ENCODE assay signal across 15 cellular contexts in the genomic region with DNA sequence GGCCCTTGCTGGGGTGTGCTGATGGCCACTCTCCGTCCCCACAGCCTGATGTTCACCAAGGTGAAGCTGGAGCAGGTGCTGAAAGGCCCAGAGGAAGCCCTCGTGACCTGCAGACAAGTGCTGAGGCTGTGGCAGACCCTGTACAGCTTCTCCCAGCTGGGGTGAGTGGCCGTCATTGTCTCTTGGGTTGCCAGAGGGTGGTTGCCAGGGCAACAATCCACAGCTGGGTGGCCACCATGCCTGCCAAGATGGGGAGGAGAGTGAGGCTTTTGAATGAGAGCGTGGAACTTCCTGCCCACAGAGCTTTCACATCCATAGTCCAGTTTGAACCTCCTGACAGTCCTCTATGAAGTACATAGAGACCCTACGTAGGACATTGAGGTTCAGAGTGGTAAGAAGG.
A peak's percentile ranks its signal among the peaks of the same experiment; 100 is the strongest.
DNase-seq lines count a peak whose midpoint lies in the region; ATAC-seq and TF ChIP-seq lines count a peak whose summit lies in the region.
"Had no signal": no experiment of that assay in that cellular context is flagged by ENCODE, and none has a peak within 500 bp of the region (broad histone marks: within the 10 kb centered on the region; RNA-seq: fewer than 3 reads in every experiment).

No MANE protein-coding gene starts in this region.

- H3K4me3 ChIP-seq in fibroblast of lung (replicated peaks in 1 of 4; ENCODE audit: control extremely low read depth in 1 of 4, insufficient read depth in 1 of 4, low read depth in 3 of 4, low read length in 4 of 4): no peak overlapping the region
- H3K4me3 ChIP-seq: cardiac muscle cell had no signal

- no peak for ATAC-seq in left lobe of liver

- H3K36me3 ChIP-seq in fibroblast of lung (ENCODE audit: control insufficient read depth, insufficient read depth, low read length): peaks cover 27% of the 10 kb centered on the region
- H3K36me3 ChIP-seq: cardiac muscle cell had no signal

- peak overlapping the region; percentile 2 for H3K27ac ChIP-seq in fibroblast of lung (ENCODE audit: insufficient read depth, low read length)
- H3K27ac ChIP-seq: 22Rv1, cardiac muscle cell had no signal

- H2AFZ ChIP-seq in fibroblast of lung (ENCODE audit: low read length): no peak overlapping the region

- TF ChIP-seq CTCF in fibroblast of lung (conservative IDR thresholded peaks at IDR 0.05 in 1 of 2, IDR thresholded peaks at IDR 0.05 in 1 of 2; ENCODE audit: low read depth in 1 of 2, low read length in 2 of 2): no peak

- no peak overlapping the region for H3K9ac ChIP-seq in fibroblast of lung (ENCODE audit: insufficient read depth, low read length)

- intact Hi-C loops in posterior cingulate gyrus (cut with DNase I): no loop called here

- no peak overlapping the region for H3K4me2 ChIP-seq in fibroblast of lung (ENCODE audit: extremely low read depth, insufficient read depth, low read length)

- H3K27me3 ChIP-seq in fibroblast of lung (ENCODE audit: control insufficient read depth, insufficient read depth, low read length): no peaks in the 10 kb centered on the region
- H3K27me3 ChIP-seq: cardiac muscle cell had no signal

- H3K79me2 ChIP-seq in fibroblast of lung (ENCODE audit: control insufficient read depth, insufficient read depth, low read length): peaks cover under 1% of the 10 kb centered on the region

- H3K4me1 ChIP-seq in fibroblast of lung (ENCODE audit: control insufficient read depth, extremely low read depth, insufficient read depth, low read length): peaks cover 30% of the 10 kb centered on the region

- H3K9me3 ChIP-seq in fibroblast of lung (ENCODE audit: control insufficient read depth, insufficient read depth, low read depth, low read length): no peaks in the 10 kb centered on the region

- no peaks in the 10 kb centered on the region for H4K20me1 ChIP-seq in fibroblast of lung (ENCODE audit: control insufficient read depth, extremely low read depth, insufficient read depth, low read length)

- DNase-seq in DMS 273 (lab: John Stamatoyannopoulos, UW; ENCODE audit: unreplicated experiment) (peak; percentile 24), DMS 273 treated with DMSO at 0.1 percent for 48 hours (lab: John Stamatoyannopoulos, UW) (no peak), NCI-H2196 (lab: John Stamatoyannopoulos, UW; ENCODE audit: unreplicated experiment) (peak; percentile 74), fibroblast of lung (ENCODE audit: low read depth in 2 of 2) (no peak), posterior cingulate gyrus (peak; percentile 71 to 98 (median 89)), left lobe of liver (ENCODE audit: low spot score) (no peak), NCI-H1105 treated with DMSO at 0.1 percent for 48 hours (lab: John Stamatoyannopoulos, UW) (no peak)
- no peak for DNase-seq in activated CD4-positive, alpha-beta T cell treated with anti-CD3 and anti-CD28 coated beads for 1 hour
- DNase-seq: activated CD4-positive, alpha-beta T cell treated with anti-CD3 and anti-CD28 coated beads for 48 hours; activated T-cell treated with anti-CD3 and anti-CD28 coated beads for 4 hours; NCI-H187 treated with DMSO at 0.1 percent for 48 hours; SHP77; T-helper 9 cell had no signal

Comparison
In these comparisons a context has a peak if more than half of its experiments do, and no peak if none do; other contexts are left out.
1. DNase-seq: peak in DMS 273 (single experiment), NCI-H2196 (single experiment) and posterior cingulate gyrus (10 of 10); none in DMS 273 treated with DMSO at 0.1 percent for 48 hours (single experiment), fibroblast of lung (0 of 2), left lobe of liver (single experiment), activated CD4-positive, alpha-beta T cell treated with anti-CD3 and anti-CD28 coated beads for 1 hour (single experiment) and NCI-H1105 treated with DMSO at 0.1 percent for 48 hours (single experiment).